In genomic region chr20:38082894-38083293, GRCh38 we compare ENCODE assay signal across 26 cellular contexts. TPM values are rescaled to one million over a fixed set of nuclear protein-coding genes. Genes with fewer than 3 reads are reported as not detected.
DNase-seq lines count a peak whose midpoint lies in the region; ATAC-seq, FAIRE-seq and TF ChIP-seq lines count a peak whose summit lies in the region.
"Had no signal": no experiment of that assay in that cellular context is flagged by ENCODE, and none has a peak within 500 bp of the region (broad histone marks: within the 10 kb centered on the region; RNA-seq: fewer than 3 reads in every experiment).

No MANE protein-coding gene starts in this region.

- TF ChIP-seq POLR2A in HepG2 (IDR thresholded peaks at IDR 0.05; ENCODE audit: insufficient read depth in 1 of 2, low read depth in 2 of 2, low read length in 2 of 2) (no peak), sigmoid colon (IDR thresholded peaks at IDR 0.05) (no peak)

- H3K4me3 Mint-ChIP-seq in astrocyte (ENCODE audit: unreplicated experiment): no peak overlapping the region
- H3K4me3 Mint-ChIP-seq: activated naive CD8-positive, alpha-beta T cell treated with anti-CD3 and anti-CD28 coated beads, Interleukin-2, amount 50 U/mL, for 24 hours; activated T-cell treated with anti-CD3 and anti-CD28 coated beads, Interleukin-2, amount 50 U/mL, for 72 hours; H9; type B pancreatic cell had no signal

- FAIRE-seq in astrocyte (lab: Jason Lieb, UNC) (no peak), HepG2 (lab: Jason Lieb, UNC) (peak; percentile 12)
- FAIRE-seq: GM12892 had no signal

- no peaks in the 10 kb centered on the region for H3K36me3 ChIP-seq in astrocyte (ENCODE audit: insufficient read depth, low read length)
- peaks cover 25 to 66% of the 10 kb centered on the region in 2 experiments for H3K36me3 ChIP-seq in HepG2 (replicated peaks in 1 of 2; ENCODE audit: control insufficient read depth in 1 of 2, insufficient read depth in 2 of 2, low read length in 2 of 2)
- peaks cover 0 to 15% (median 0%) of the 10 kb centered on the region in 4 donors for H3K36me3 ChIP-seq in sigmoid colon
- peaks cover 62% of the 10 kb centered on the region for H3K36me3 ChIP-seq in WERI-Rb-1

- H3K27ac ChIP-seq in astrocyte (ENCODE audit: low read depth, low read length): no peak overlapping the region
- peak overlapping the region; percentile 48 for H3K27ac ChIP-seq in HepG2 (ENCODE audit: extremely low read length, insufficient read depth, low read length)
- peak overlapping the region; percentile 76 to 87 (median 86) for H3K27ac ChIP-seq in sigmoid colon
- H3K27ac ChIP-seq in WERI-Rb-1: no peak overlapping the region
- H3K27ac ChIP-seq: BLaER1 treated with 17β-estradiol and CSF1 and Interleukin-3, amounts not matched to agents 10 nM and 100 nM; foreskin keratinocyte had no signal

- intact Hi-C loops in HepG2 (cut with micrococcal nuclease; ENCODE audit: unreplicated experiment): no loop called here
- intact Hi-C loops in sigmoid colon (cut with DNase I): no loop called here

- peaks cover 51% of the 10 kb centered on the region for H3K36me3 Mint-ChIP-seq in astrocyte (ENCODE audit: low read depth, unreplicated experiment)

- no peak for TF ChIP-seq CTCF in astrocyte (IDR thresholded peaks at IDR 0.05; ENCODE audit: insufficient read depth, low read depth, low read length)
- TF ChIP-seq CTCF in HepG2 (CRISPR knock-in tag; IDR thresholded peaks at IDR 0.05): no peak
- TF ChIP-seq CTCF in sigmoid colon (IDR thresholded peaks at IDR 0.05): no peak
- no peak for TF ChIP-seq CTCF in WERI-Rb-1 (IDR thresholded peaks at IDR 0.05; ENCODE audit: low read depth, low read length)

- DNase-seq in NCI-H146 (lab: John Stamatoyannopoulos, UW): peak; percentile 17
- no peak for DNase-seq in astrocyte (ENCODE audit: low read depth)
- DNase-seq in HepG2 (ENCODE audit: low spot score): peak; percentile 93
- no peak for DNase-seq in sigmoid colon
- DNase-seq in WERI-Rb-1: no peak
- DNase-seq: activated CD4-positive, alpha-beta T cell treated with anti-CD3 and anti-CD28 coated beads, Interleukin-2, amount 50 U/mL, for 48 hours; activated CD4-positive, CD25-positive, alpha-beta regulatory T cell; activated naive CD4-positive, alpha-beta T cell; activated naive CD8-positive, alpha-beta T cell treated with anti-CD3 and anti-CD28 coated beads, Interleukin-2, amount 50 U/mL, for 24 hours; activated T-cell treated with anti-CD3 and anti-CD28 coated beads, Interleukin-2, amount 50 U/mL, for 72 hours; Caco-2; DMS53; foreskin keratinocyte; H9; left colon; mesendoderm; NCI-H1694; NCI-H510A treated with DMSO at 0.1 percent for 48 hours; SK-N-SH; stimulated activated CD4-positive, alpha-beta T cell treated with anti-CD3 and anti-CD28 coated beads, Interleukin-4, amount 100 ng/mL, for 24 hours had no signal

- CTCF ChIA-PET in HepG2 (lab: Yijun Ruan, JAX; ENCODE audit: low intra/inter-chr PET ratio, low total read pairs): no interaction called here

- H3K27me3 Mint-ChIP-seq in astrocyte (ENCODE audit: low read depth, unreplicated experiment): no peaks in the 10 kb centered on the region
- H3K27me3 Mint-ChIP-seq: activated naive CD8-positive, alpha-beta T cell treated with anti-CD3 and anti-CD28 coated beads, Interleukin-2, amount 50 U/mL, for 24 hours; type B pancreatic cell had no signal

- TF ChIP-seq EP300 in HepG2 (IDR thresholded peaks at IDR 0.05; ENCODE audit: low read depth in 2 of 2, low read length in 2 of 2): peak; percentile 45 to 93; a peak in 2 of 4 replicates
- TF ChIP-seq EP300 in HepG2 (CRISPR knock-in tag; IDR thresholded peaks at IDR 0.05; ENCODE audit: borderline replicate concordance): peak; percentile 54; the same call in 1 of the 2 replicates
- TF ChIP-seq EP300 in sigmoid colon (IDR thresholded peaks at IDR 0.05): no peak

- no peak overlapping the region for H2AFZ ChIP-seq in astrocyte (ENCODE audit: low read depth, low read length)
- H2AFZ ChIP-seq in HepG2 (ENCODE audit: low read length): no peak overlapping the region

- in situ Hi-C loops in HepG2 (cut with HindIII; ENCODE audit: extremely low pct_ligation_motif_present, low pct_unique_long_range_greater_than_20kb): no loop called here

- POLR2A ChIA-PET in HepG2 (lab: Yijun Ruan, JAX): interaction anchor here (1.1 to 2.8 kb wide), 8 partner anchors 9 to 352 kb away, joined by 3 to 23 read pairs (median 6); partner anchors contain the start of genes RPRD1B, SNHG17, TGM2 and TTI1

- H3K79me2 ChIP-seq in astrocyte (ENCODE audit: insufficient read depth, low read length) (peaks cover 22% of the 10 kb centered on the region), HepG2 (ENCODE audit: insufficient read depth, low read length) (peaks cover 45% of the 10 kb centered on the region)

- peaks cover 28% of the 10 kb centered on the region for H3K4me1 Mint-ChIP-seq in astrocyte (ENCODE audit: low read depth, unreplicated experiment)

- H3K9ac ChIP-seq in astrocyte (ENCODE audit: low read length) (no peak overlapping the region), HepG2 (ENCODE audit: insufficient read depth, low read depth, low read length) (no peak overlapping the region)
- H3K9ac ChIP-seq: BLaER1 treated with 17β-estradiol and CSF1 and Interleukin-3, amounts not matched to agents 10 nM and 100 nM; SK-N-SH had no signal

- H3K27me3 ChIP-seq in astrocyte (ENCODE audit: insufficient read depth, low read length): no peaks in the 10 kb centered on the region
- H3K27me3 ChIP-seq in HepG2 (ENCODE audit: control insufficient read depth in 1 of 2, insufficient read depth in 2 of 2, low read length in 2 of 2): no peaks in the 10 kb centered on the region
- H3K27me3 ChIP-seq in sigmoid colon: no peaks in the 10 kb centered on the region
- no peaks in the 10 kb centered on the region for H3K27me3 ChIP-seq in WERI-Rb-1 (ENCODE audit: insufficient read depth, low read depth, severe bottlenecking)
- H3K27me3 ChIP-seq: BLaER1 treated with 17β-estradiol and CSF1 and Interleukin-3, amounts not matched to agents 10 nM and 100 nM; foreskin keratinocyte had no signal

- peaks cover 5% of the 10 kb centered on the region for H4K20me1 ChIP-seq in astrocyte (ENCODE audit: insufficient read depth, low read length)
- H4K20me1 ChIP-seq in HepG2 (ENCODE audit: insufficient read depth, low read length): no peaks in the 10 kb centered on the region

- no TSS peak for BruUV-seq in HepG2 (replicated peaks; lab: Mats Ljungman, UMichigan)

- TF ChIP-seq RAD21 in HepG2 (CRISPR knock-in tag; IDR thresholded peaks at IDR 0.05): no peak; the same call in 1 of the 2 replicates

- H3K4me2 ChIP-seq in astrocyte (ENCODE audit: low read length): no peak overlapping the region
- 0 out of 2 replicates have a peak overlapping the region, but pooled peaks have one; percentile 6 for H3K4me2 ChIP-seq in HepG2 (ENCODE audit: low read depth, low read length)
- H3K4me2 ChIP-seq: BLaER1 treated with 17β-estradiol and CSF1 and Interleukin-3, amounts not matched to agents 10 nM and 100 nM had no signal

- peak overlapping the region; percentile 41 for H3K27ac Mint-ChIP-seq in astrocyte (ENCODE audit: unreplicated experiment)
- H3K27ac Mint-ChIP-seq: activated naive CD8-positive, alpha-beta T cell treated with anti-CD3 and anti-CD28 coated beads, Interleukin-2, amount 50 U/mL, for 24 hours; activated T-cell treated with anti-CD3 and anti-CD28 coated beads, Interleukin-2, amount 50 U/mL, for 72 hours had no signal

- peaks cover 20% of the 10 kb centered on the region for H3K4me1 ChIP-seq in astrocyte (ENCODE audit: insufficient read depth, low read length)
- H3K4me1 ChIP-seq in HepG2 (ENCODE audit: insufficient read depth, low read length): peaks cover 51% of the 10 kb centered on the region
- peaks cover 0 to 62% (median 50%) of the 10 kb centered on the region in 4 donors for H3K4me1 ChIP-seq in sigmoid colon
- H3K4me1 ChIP-seq: Caco-2, foreskin keratinocyte had no signal

- no peaks in the 10 kb centered on the region for H3K9me3 ChIP-seq in astrocyte (ENCODE audit: insufficient read depth, low read depth, low read length)
- no peaks in the 10 kb centered on the region for H3K9me3 ChIP-seq in HepG2 (ENCODE audit: low read length)
- H3K9me3 ChIP-seq in sigmoid colon: no peaks in the 10 kb centered on the region
- H3K9me3 ChIP-seq in WERI-Rb-1 (ENCODE audit: severe bottlenecking): no peaks in the 10 kb centered on the region
- H3K9me3 ChIP-seq: Caco-2, SK-N-SH had no signal

- no peak overlapping the region for H3K4me3 ChIP-seq in astrocyte (ENCODE audit: insufficient read depth, low read depth, low read length)
- no peak overlapping the region for H3K4me3 ChIP-seq in HepG2 (replicated peaks in 1 of 3; ENCODE audit: insufficient read depth in 1 of 3, low read depth in 2 of 3, low read length in 3 of 3)
- H3K4me3 ChIP-seq in sigmoid colon: no peak overlapping the region
- H3K4me3 ChIP-seq in WERI-Rb-1 (ENCODE audit: low read depth, low read length): no peak overlapping the region
- H3K4me3 ChIP-seq: BLaER1 treated with 17β-estradiol and CSF1 and Interleukin-3, amounts not matched to agents 10 nM and 100 nM had no signal

- peaks cover 12% of the 10 kb centered on the region for H3K9me3 Mint-ChIP-seq in astrocyte (ENCODE audit: unreplicated experiment)
- H3K9me3 Mint-ChIP-seq: H9 had no signal

- ATAC-seq in HepG2 (peak; percentile 82), HG03521 (IDR thresholded peaks at IDR 0.05; ENCODE audit: unreplicated experiment) (no peak), HG03469 (IDR thresholded peaks at IDR 0.05; ENCODE audit: unreplicated experiment) (no peak)
- ATAC-seq: activated naive CD8-positive, alpha-beta T cell treated with anti-CD3 and anti-CD28 coated beads, Interleukin-2, amount 50 U/mL, for 24 hours; activated T-cell treated with anti-CD3 and anti-CD28 coated beads, Interleukin-2, amount 50 U/mL, for 72 hours; esophagus mucosa; foreskin keratinocyte; left colon had no signal

RNA-seq across cellular contexts. Expression of gene RPRD1B, which starts 49.3 kb away (rescaled TPM):
- total RNA-seq in astrocyte (20.7 and 21.6 TPM in 2 replicates), HepG2 (2016; rRNA removed; fragmentation: Illumina TruSeq; extraction: Trizol) (41.5 and 45.6 TPM in 2 replicates), sigmoid colon (10 to 100 TPM; 27.2 to 31.9 (median 29.7) TPM)
- total RNA-seq in HepG2 (2016; cell fraction: cytosol; rRNA removed; fragmentation: Illumina TruSeq; extraction: Trizol; ENCODE audit: low read depth): 88.9 and 116 TPM in 2 replicates
- 39.5 and 44.6 TPM in 2 replicates for total RNA-seq in HepG2 (2016; cell fraction: insoluble cytoplasmic fraction; rRNA removed; fragmentation: Illumina TruSeq; extraction: Trizol)
- total RNA-seq in HepG2 (2016; cell fraction: membrane; rRNA removed; fragmentation: Illumina TruSeq; extraction: Trizol): 25.9 and 26.4 TPM in 2 replicates
- total RNA-seq in HepG2 (2016; cell fraction: nucleus; rRNA removed; fragmentation: Illumina TruSeq; extraction: Trizol): 54.7 and 73.0 TPM in 2 replicates
- polyA plus RNA-seq in HepG2 (2011; rRNA removed) (29.7 and 31.1 TPM in 2 replicates), sigmoid colon (10 to 100 TPM; 10.2 to 17.0 (median 12.3) TPM)
- 16.3 and 23.0 TPM in 2 replicates for polyA plus RNA-seq in HepG2 (2011; cell fraction: cytosol; rRNA removed)
- 23.9 and 28.8 TPM in 2 replicates for polyA plus RNA-seq in HepG2 (2011; cell fraction: nucleus; rRNA removed)
- polyA plus RNA-seq in HepG2 (2012): 25.6 and 28.2 TPM in 2 replicates
- 1.9 and 2.1 TPM in 2 replicates for polyA plus RNA-seq in HepG2 (2016; cell fraction: cytosol; fragmentation: Illumina TruSeq; extraction: Trizol; ENCODE audit: low read depth)
- 40.0 and 47.0 TPM in 2 replicates for polyA plus RNA-seq in HepG2 (2016; cell fraction: insoluble cytoplasmic fraction; fragmentation: Illumina TruSeq; extraction: Trizol; ENCODE audit: low read depth)
- 7.1 and 7.5 TPM in 2 replicates for polyA plus RNA-seq in HepG2 (2016; cell fraction: membrane; fragmentation: Illumina TruSeq; extraction: Trizol; ENCODE audit: low read depth)
- polyA plus RNA-seq in HepG2 (2016; cell fraction: nucleus; fragmentation: Illumina TruSeq; extraction: Trizol; ENCODE audit: insufficient read depth, low read depth): 61.9 and 76.1 TPM in 2 replicates
- 39.2 and 72.4 TPM in 2 replicates for polyA minus RNA-seq in HepG2 (2011; rRNA and poly(A)+ RNA removed; ENCODE audit: low replicate concordance)
- polyA minus RNA-seq in HepG2 (2011; cell fraction: cytosol; rRNA and poly(A)+ RNA removed): 36.2 and 48.9 TPM in 2 replicates
- polyA minus RNA-seq in HepG2 (2011; cell fraction: nucleus; rRNA and poly(A)+ RNA removed): 98.0 and 104 TPM in 2 replicates

RNA-seq across cellular contexts. Expression of gene TTI1, which starts 49.6 kb away (rescaled TPM):
- total RNA-seq in astrocyte (13.4 and 16.9 TPM in 2 replicates), HepG2 (2016; rRNA removed; fragmentation: Illumina TruSeq; extraction: Trizol) (39.8 and 51.7 TPM in 2 replicates), sigmoid colon (10 to 100 TPM in 3 of 4 donors, 1 to 10 TPM in 1; 9.6 to 11.7 (median 11.0) TPM)
- 4.3 and 5.3 TPM in 2 replicates for total RNA-seq in HepG2 (2016; cell fraction: cytosol; rRNA removed; fragmentation: Illumina TruSeq; extraction: Trizol; ENCODE audit: low read depth)
- total RNA-seq in HepG2 (2016; cell fraction: insoluble cytoplasmic fraction; rRNA removed; fragmentation: Illumina TruSeq; extraction: Trizol): 39.0 and 48.3 TPM in 2 replicates
- 12.1 and 12.8 TPM in 2 replicates for total RNA-seq in HepG2 (2016; cell fraction: membrane; rRNA removed; fragmentation: Illumina TruSeq; extraction: Trizol)
- total RNA-seq in HepG2 (2016; cell fraction: nucleus; rRNA removed; fragmentation: Illumina TruSeq; extraction: Trizol): 53.4 and 63.7 TPM in 2 replicates
- polyA plus RNA-seq in HepG2 (2011; rRNA removed) (21.5 and 22.9 TPM in 2 replicates), sigmoid colon (10 to 100 TPM in 1 of 3 donors, 1 to 10 TPM in 2; 2.4 to 11.3 (median 4.4) TPM)
- polyA plus RNA-seq in HepG2 (2011; cell fraction: cytosol; rRNA removed): 15.4 and 16.2 TPM in 2 replicates
- polyA plus RNA-seq in HepG2 (2011; cell fraction: nucleus; rRNA removed): 16.1 and 18.5 TPM in 2 replicates
- polyA plus RNA-seq in HepG2 (2012): 15.4 and 20.9 TPM in 2 replicates
- polyA plus RNA-seq in HepG2 (2016; cell fraction: cytosol; fragmentation: Illumina TruSeq; extraction: Trizol; ENCODE audit: low read depth): 2.1 and 2.4 TPM in 2 replicates
- polyA plus RNA-seq in HepG2 (2016; cell fraction: insoluble cytoplasmic fraction; fragmentation: Illumina TruSeq; extraction: Trizol; ENCODE audit: low read depth): 23.2 and 30.3 TPM in 2 replicates
- 3.8 and 4.7 TPM in 2 replicates for polyA plus RNA-seq in HepG2 (2016; cell fraction: membrane; fragmentation: Illumina TruSeq; extraction: Trizol; ENCODE audit: low read depth)
- 32.5 and 34.5 TPM in 2 replicates for polyA plus RNA-seq in HepG2 (2016; cell fraction: nucleus; fragmentation: Illumina TruSeq; extraction: Trizol; ENCODE audit: insufficient read depth, low read depth)
- polyA minus RNA-seq in HepG2 (2011; rRNA and poly(A)+ RNA removed; ENCODE audit: low replicate concordance): 67.8 and 87.6 TPM in 2 replicates
- 20.3 and 23.7 TPM in 2 replicates for polyA minus RNA-seq in HepG2 (2011; cell fraction: cytosol; rRNA and poly(A)+ RNA removed)
- 72.5 and 93.6 TPM in 2 replicates for polyA minus RNA-seq in HepG2 (2011; cell fraction: nucleus; rRNA and poly(A)+ RNA removed)

Comparison
In these comparisons a context has a peak if more than half of its experiments do, and no peak if none do; other contexts are left out.
1. DNase-seq: peak in NCI-H146 (single experiment) and HepG2 (single experiment); none in astrocyte (single experiment), sigmoid colon (single experiment) and WERI-Rb-1 (single experiment).
2. H3K27ac ChIP-seq: peak in HepG2 (single experiment) and sigmoid colon (4 of 4); none in astrocyte (single experiment) and WERI-Rb-1 (single experiment).